8 cellular contexts compared by ENCODE assay signal in the genomic region with DNA sequence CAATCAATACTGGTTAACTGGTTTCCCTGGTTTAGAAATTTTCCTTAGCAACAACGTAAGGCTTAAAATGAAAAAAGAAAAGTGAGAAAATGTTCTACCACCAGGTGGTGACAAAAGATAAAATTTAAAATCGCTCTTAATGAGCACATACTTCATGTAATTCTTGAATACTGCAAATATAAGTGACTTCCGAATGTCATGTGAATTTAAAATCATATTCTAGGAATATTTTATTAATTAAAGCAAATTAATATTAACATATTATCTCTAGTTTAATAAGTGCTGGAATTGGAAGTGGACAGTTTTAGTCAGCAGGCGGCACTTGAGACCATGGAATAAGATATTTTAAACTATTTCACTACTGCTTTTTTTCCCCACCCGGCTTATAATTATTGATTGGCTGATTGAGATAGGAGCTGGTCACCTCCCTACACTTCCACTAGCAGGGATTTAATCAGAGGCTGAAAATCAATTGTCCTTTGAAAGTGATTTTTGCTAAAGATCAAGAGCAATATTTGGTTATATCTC. TPM values are rescaled to one million over a fixed set of nuclear protein-coding genes. Genes with fewer than 3 reads are reported as not detected.
A peak's percentile ranks its signal among the peaks of the same experiment; 100 is the strongest.
DNase-seq lines count a peak whose midpoint lies in the region; ATAC-seq and TF ChIP-seq lines count a peak whose summit lies in the region.

No MANE protein-coding gene starts in this region.

- DNase-seq in Caco-2: peak in 1 of 2 experiments; percentile 28
- DNase-seq in HT1080 (ENCODE audit: low read depth): peak; percentile 43
- DNase-seq in SJCRH30: peak in 1 of 2 experiments; percentile 81
- peak in 1 of 2 donors; percentile 42 for DNase-seq in foreskin keratinocyte
- no peak for DNase-seq in thoracic aorta (ENCODE audit: low spot score)
- no peak for DNase-seq in stimulated activated CD8-positive, alpha-beta memory T cell treated with anti-CD3 and anti-CD28 coated beads, Interleukin-4, amount 100 ng/mL, for 48 hours
- DNase-seq in GDM1 (lab: John Stamatoyannopoulos, UW): no peak
- no peak for DNase-seq in activated naive CD4-positive, alpha-beta T cell treated with anti-CD3 and anti-CD28 coated beads, Interleukin-2, amount 10 ng/mL, durations not matched to agents 7 days and 5 days

- POLR2A ChIA-PET in Caco-2 (lab: Charles Lee): no interaction called here

- no peaks in the 10 kb centered on the region for H3K27me3 Mint-ChIP-seq in Caco-2 (ENCODE audit: insufficient read depth, unreplicated experiment)
- H3K27me3 Mint-ChIP-seq in activated naive CD4-positive, alpha-beta T cell treated with anti-CD3 and anti-CD28 coated beads, Interleukin-2, amount 10 ng/mL, durations not matched to agents 7 days and 5 days: peaks cover 37% of the 10 kb centered on the region

- TF ChIP-seq CTCF in Caco-2 (IDR thresholded peaks at IDR 0.05; ENCODE audit: insufficient read depth in 1 of 2, low read depth in 1 of 2, low read length in 1 of 2, severe bottlenecking in 1 of 2, unreplicated experiment in 1 of 2) (peak; percentile 23 to 71), foreskin keratinocyte (conservative IDR thresholded peaks at IDR 0.05) (peak; percentile 82), thoracic aorta (IDR thresholded peaks at IDR 0.05) (peak; percentile 64)

- H3K36me3 ChIP-seq in Caco-2 (ENCODE audit: control insufficient read depth, insufficient read depth, low read length) (no peaks in the 10 kb centered on the region), SJCRH30 (no peaks in the 10 kb centered on the region), thoracic aorta (no peaks in the 10 kb centered on the region)

- H3K4me1 Mint-ChIP-seq in Caco-2 (ENCODE audit: low read depth, unreplicated experiment): peaks cover 6% of the 10 kb centered on the region
- H3K4me1 Mint-ChIP-seq in activated naive CD4-positive, alpha-beta T cell treated with anti-CD3 and anti-CD28 coated beads, Interleukin-2, amount 10 ng/mL, durations not matched to agents 7 days and 5 days: peaks cover 19% of the 10 kb centered on the region

- peak overlapping the region; percentile 6; the same call in 1 of the 2 replicates for H3K27ac ChIP-seq in SJCRH30
- no peak overlapping the region for H3K27ac ChIP-seq in foreskin keratinocyte
- no peak overlapping the region for H3K27ac ChIP-seq in thoracic aorta

- ATAC-seq in foreskin keratinocyte: no peak
- no peak for ATAC-seq in thoracic aorta (ENCODE audit: insufficient number of reproducible peaks, low FRiP score, low read depth)

- no peak overlapping the region for H3K27ac Mint-ChIP-seq in Caco-2 (ENCODE audit: unreplicated experiment)
- H3K27ac Mint-ChIP-seq in activated naive CD4-positive, alpha-beta T cell treated with anti-CD3 and anti-CD28 coated beads, Interleukin-2, amount 10 ng/mL, durations not matched to agents 7 days and 5 days: no peak overlapping the region

- CTCF ChIA-PET in Caco-2 (lab: Charles Lee): interaction anchor here (0.6 kb wide), 1 partner anchor 715 kb away, joined by 4 read pairs; no protein-coding TSS in a partner anchor
- CTCF ChIA-PET in activated naive CD4-positive, alpha-beta T cell treated with anti-CD3 and anti-CD28 coated beads, Interleukin-2, amount 10 ng/mL, durations not matched to agents 7 days and 5 days (lab: Charles Lee): interaction anchor here (0.7 to 1.5 kb wide), 7 partner anchors 34 to 1895 kb away, joined by 3 to 12 read pairs (median 4); no protein-coding TSS in a partner anchor

- H3K4me1 ChIP-seq in Caco-2: no peaks in the 10 kb centered on the region
- peaks cover 25% of the 10 kb centered on the region for H3K4me1 ChIP-seq in SJCRH30
- peaks cover 5% of the 10 kb centered on the region for H3K4me1 ChIP-seq in foreskin keratinocyte
- H3K4me1 ChIP-seq in thoracic aorta (ENCODE audit: control insufficient read depth in 1 of 2, low read depth in 2 of 2): no peaks in the 10 kb centered on the region

- BruUV-seq in Caco-2 (replicated peaks; lab: Mats Ljungman, UMichigan): no TSS peak

- H3K4me3 ChIP-seq in Caco-2 (ENCODE audit: low read depth, low read length): no peak overlapping the region
- H3K4me3 ChIP-seq in SJCRH30: no peak overlapping the region
- H3K4me3 ChIP-seq in thoracic aorta: no peak overlapping the region

- H3K4me3 Mint-ChIP-seq in Caco-2 (ENCODE audit: unreplicated experiment): no peak overlapping the region
- H3K4me3 Mint-ChIP-seq in activated naive CD4-positive, alpha-beta T cell treated with anti-CD3 and anti-CD28 coated beads, Interleukin-2, amount 10 ng/mL, durations not matched to agents 7 days and 5 days: no peak overlapping the region

- no peaks in the 10 kb centered on the region for H3K27me3 ChIP-seq in Caco-2 (replicated peaks; ENCODE audit: control insufficient read depth, insufficient read depth, low read length)
- H3K27me3 ChIP-seq in SJCRH30: no peaks in the 10 kb centered on the region
- H3K27me3 ChIP-seq in foreskin keratinocyte: no peaks in the 10 kb centered on the region
- H3K27me3 ChIP-seq in thoracic aorta (replicated peaks; ENCODE audit: insufficient read depth): no peaks in the 10 kb centered on the region

- intact Hi-C loops in Caco-2 (cut with micrococcal nuclease; ENCODE audit: unreplicated experiment): loop anchor here (1.0 to 10.0 kb wide), 7 partner anchors 34 to 1895 kb away; no protein-coding TSS in a partner anchor

- H3K36me3 Mint-ChIP-seq in Caco-2 (ENCODE audit: insufficient read depth, unreplicated experiment): no peaks in the 10 kb centered on the region
- H3K36me3 Mint-ChIP-seq in activated naive CD4-positive, alpha-beta T cell treated with anti-CD3 and anti-CD28 coated beads, Interleukin-2, amount 10 ng/mL, durations not matched to agents 7 days and 5 days: peaks cover 5% of the 10 kb centered on the region

- H3K9me3 ChIP-seq in Caco-2 (no peaks in the 10 kb centered on the region), SJCRH30 (replicated peaks) (no peaks in the 10 kb centered on the region), thoracic aorta (no peaks in the 10 kb centered on the region)

- H3K9me3 Mint-ChIP-seq in Caco-2 (ENCODE audit: unreplicated experiment): peaks cover 18% of the 10 kb centered on the region
- no peaks in the 10 kb centered on the region for H3K9me3 Mint-ChIP-seq in activated naive CD4-positive, alpha-beta T cell treated with anti-CD3 and anti-CD28 coated beads, Interleukin-2, amount 10 ng/mL, durations not matched to agents 7 days and 5 days

RNA-seq across cellular contexts. Expression of a gene that starts 5.0 kb away (rescaled TPM):
- total RNA-seq in Caco-2 (2022) (not detected in 2 replicates), foreskin keratinocyte (69.7 and 71.7 TPM in 2 replicates), thoracic aorta (100 to 1,000 TPM; 310 to 357 TPM)
- total RNA-seq in HT1080 (2014; rRNA removed; shearing (Covaris generic)): 0.07 TPM in 1 of 2 replicates, not detected in the other
- not detected in 2 replicates for polyA plus RNA-seq in HT1080 (2015; cell fraction: cytosol; rRNA removed)
- polyA plus RNA-seq in HT1080 (2015; cell fraction: nucleus; rRNA removed): 0.10 TPM in 1 of 2 replicates, not detected in the other
- total RNA-seq in SJCRH30 (2014; rRNA removed; shearing (Covaris generic)): 188 and 220 TPM in 2 replicates
- polyA plus RNA-seq in foreskin keratinocyte: 12.8 and 16.9 TPM in 2 replicates

Comparison
In these comparisons a context has a peak if more than half of its experiments do, and no peak if none do; other contexts are left out.
1. RNA of a gene that starts 5.0 kb away (total RNA-seq): 310 to 357 TPM in thoracic aorta, 188 to 220 TPM in SJCRH30 and 69.7 to 71.7 TPM in foreskin keratinocyte; not detected in Caco-2 and 0.07 TPM in HT1080; every median in the first group is over 10 times any median in the second.
2. Peak in every context shown above with its lines, with median percentiles within 50 percentile points of each other: CTCF ChIP-seq.